ENCODE assay signal across 12 cellular contexts in the genomic region with DNA sequence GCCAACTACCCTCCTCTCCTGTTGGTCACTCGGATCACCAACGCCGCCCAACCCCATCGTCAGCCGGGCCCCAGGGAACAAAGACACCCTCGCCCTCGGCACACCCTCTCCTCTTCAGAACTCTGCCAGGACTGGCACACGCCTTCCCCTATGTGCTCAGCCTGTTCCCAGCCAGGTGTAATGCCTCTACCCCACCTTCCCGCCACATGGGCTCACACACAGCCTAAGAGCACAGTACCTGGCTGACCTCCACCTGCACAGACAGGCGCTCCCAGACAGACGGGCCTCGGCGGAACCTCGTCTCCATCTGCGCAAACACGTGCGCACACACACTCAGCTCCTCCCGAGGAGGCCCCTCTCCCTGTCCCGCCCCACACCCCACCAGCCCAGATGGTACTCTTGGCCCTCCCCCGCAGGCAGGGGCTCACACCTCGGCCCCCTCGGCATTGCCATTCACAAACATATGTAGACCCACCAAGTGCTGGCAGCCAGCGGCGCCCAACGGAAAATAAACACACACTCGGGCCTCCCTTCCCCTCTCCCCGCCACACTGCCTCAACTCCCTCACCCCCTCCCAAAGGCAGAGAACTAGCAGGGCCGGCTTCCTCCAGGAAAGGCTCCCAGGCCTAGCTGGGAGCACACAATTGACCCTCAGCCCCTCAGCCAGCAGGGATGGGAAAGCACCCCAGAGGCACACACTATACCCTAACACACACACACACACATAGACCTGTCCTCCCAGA. TPM values are rescaled to one million over a fixed set of nuclear protein-coding genes. Genes with fewer than 3 reads are reported as not detected.
DNase-seq lines count a peak whose midpoint lies in the region; ATAC-seq and TF ChIP-seq lines count a peak whose summit lies in the region.
"Had no signal": no experiment of that assay in that cellular context is flagged by ENCODE, and none has a peak within 500 bp of the region (broad histone marks: within the 10 kb centered on the region; RNA-seq: fewer than 3 reads in every experiment).

No MANE protein-coding gene starts in this region.

- peak; percentile 85 for ATAC-seq in left lung
- peak; percentile 45 for ATAC-seq in upper lobe of right lung
- ATAC-seq: psoas muscle had no signal

- no peaks in the 10 kb centered on the region for H3K36me3 Mint-ChIP-seq in MCF 10A (ENCODE audit: insufficient read depth, unreplicated experiment)
- H3K36me3 Mint-ChIP-seq in activated T-helper 1 cell treated with anti-CD3 and anti-CD28 coated beads, Interleukin-12 subunit alpha, Interleukin-12 subunit beta, Interleukin-2, Interleukin-4 antibody, amounts not matched to agents 30 ng/mL and 10 ng/mL and 1 ng/mL, durations not matched to agents 14 hours and 24 hours and 36 hours (ENCODE audit: low read depth), result no peaks in the 10 kb centered on the region

- H3K27ac ChIP-seq in breast epithelium (no peak overlapping the region), left lung (no peak overlapping the region), upper lobe of right lung (no peak overlapping the region), coronary artery (no peak overlapping the region)
- H3K27ac ChIP-seq: left ventricle myocardium inferior, psoas muscle, upper lobe of left lung had no signal

- peak overlapping the region; percentile 71 for H3K4me3 Mint-ChIP-seq in MCF 10A (ENCODE audit: unreplicated experiment)
- H3K4me3 Mint-ChIP-seq in activated T-helper 1 cell treated with anti-CD3 and anti-CD28 coated beads, Interleukin-12 subunit alpha, Interleukin-12 subunit beta, Interleukin-2, Interleukin-4 antibody, amounts not matched to agents 30 ng/mL and 10 ng/mL and 1 ng/mL, durations not matched to agents 14 hours and 24 hours and 36 hours, result peak overlapping the region; percentile 35

- H3K27me3 ChIP-seq in breast epithelium, result peaks cover 0 to 71% of the 10 kb centered on the region in 2 donors
- peaks cover 21 to 89% of the 10 kb centered on the region in 2 donors for H3K27me3 ChIP-seq in left lung
- peaks cover 37% of the 10 kb centered on the region for H3K27me3 ChIP-seq in upper lobe of right lung

- H3K9me3 ChIP-seq in breast epithelium (no peaks in the 10 kb centered on the region), left lung (no peaks in the 10 kb centered on the region), upper lobe of right lung (no peaks in the 10 kb centered on the region)
- H3K9me3 ChIP-seq: left ventricle myocardium inferior, psoas muscle, upper lobe of left lung had no signal

- DNase-seq in MCF 10A (ENCODE audit: unreplicated experiment) (no peak), breast epithelium (ENCODE audit: low spot score in 2 of 2) (no peak), left lung (peak; percentile 62 to 81), upper lobe of right lung (no peak), coronary artery (ENCODE audit: low spot score) (no peak), HuH-7 (ENCODE audit: low spot score) (no peak), NCI-H446 (lab: John Stamatoyannopoulos, UW) (no peak)
- no peak for DNase-seq in activated T-helper 1 cell treated with anti-CD3 and anti-CD28 coated beads, Interleukin-12 subunit alpha, Interleukin-12 subunit beta, Interleukin-2, Interleukin-4 antibody, amounts not matched to agents 30 ng/mL and 10 ng/mL and 1 ng/mL, durations not matched to agents 14 hours and 24 hours and 36 hours (ENCODE audit: low spot score)
- DNase-seq: left ventricle myocardium inferior, NCI-H187 treated with DMSO at 0.1 percent for 48 hours, psoas muscle had no signal

- CTCF ChIA-PET in MCF 10A (lab: Yijun Ruan, JAX), result no interaction called here

- no peak overlapping the region for H3K27ac Mint-ChIP-seq in MCF 10A (ENCODE audit: low read depth, unreplicated experiment)
- no peak overlapping the region for H3K27ac Mint-ChIP-seq in activated T-helper 1 cell treated with anti-CD3 and anti-CD28 coated beads, Interleukin-12 subunit alpha, Interleukin-12 subunit beta, Interleukin-2, Interleukin-4 antibody, amounts not matched to agents 30 ng/mL and 10 ng/mL and 1 ng/mL, durations not matched to agents 14 hours and 24 hours and 36 hours

- H3K4me3 ChIP-seq in breast epithelium, result no peak overlapping the region
- no peak overlapping the region for H3K4me3 ChIP-seq in left lung
- H3K4me3 ChIP-seq in upper lobe of right lung, result no peak overlapping the region
- no peak overlapping the region for H3K4me3 ChIP-seq in coronary artery

- H3K9me3 Mint-ChIP-seq in MCF 10A (ENCODE audit: unreplicated experiment), result no peaks in the 10 kb centered on the region
- H3K9me3 Mint-ChIP-seq in activated T-helper 1 cell treated with anti-CD3 and anti-CD28 coated beads, Interleukin-12 subunit alpha, Interleukin-12 subunit beta, Interleukin-2, Interleukin-4 antibody, amounts not matched to agents 30 ng/mL and 10 ng/mL and 1 ng/mL, durations not matched to agents 14 hours and 24 hours and 36 hours, result no peaks in the 10 kb centered on the region

- peaks cover 5 to 8% of the 10 kb centered on the region in 2 donors for H3K4me1 ChIP-seq in breast epithelium
- H3K4me1 ChIP-seq in left lung, result peaks cover 4 to 22% of the 10 kb centered on the region in 2 donors
- H3K4me1 ChIP-seq in upper lobe of right lung, result peaks cover 12% of the 10 kb centered on the region
- H3K4me1 ChIP-seq: psoas muscle had no signal

- H3K36me3 ChIP-seq in breast epithelium (no peaks in the 10 kb centered on the region), left lung (no peaks in the 10 kb centered on the region), upper lobe of right lung (no peaks in the 10 kb centered on the region)
- H3K36me3 ChIP-seq: left ventricle myocardium inferior, upper lobe of left lung had no signal

- H3K4me1 Mint-ChIP-seq in MCF 10A (ENCODE audit: insufficient read depth, unreplicated experiment), result peaks cover 30% of the 10 kb centered on the region
- H3K4me1 Mint-ChIP-seq in activated T-helper 1 cell treated with anti-CD3 and anti-CD28 coated beads, Interleukin-12 subunit alpha, Interleukin-12 subunit beta, Interleukin-2, Interleukin-4 antibody, amounts not matched to agents 30 ng/mL and 10 ng/mL and 1 ng/mL, durations not matched to agents 14 hours and 24 hours and 36 hours (ENCODE audit: low read depth), result peaks cover 31% of the 10 kb centered on the region

- no peak for TF ChIP-seq POLR2A in breast epithelium (IDR thresholded peaks at IDR 0.05)

- no peaks in the 10 kb centered on the region for H3K27me3 Mint-ChIP-seq in MCF 10A (ENCODE audit: insufficient read depth, unreplicated experiment)
- H3K27me3 Mint-ChIP-seq in activated T-helper 1 cell treated with anti-CD3 and anti-CD28 coated beads, Interleukin-12 subunit alpha, Interleukin-12 subunit beta, Interleukin-2, Interleukin-4 antibody, amounts not matched to agents 30 ng/mL and 10 ng/mL and 1 ng/mL, durations not matched to agents 14 hours and 24 hours and 36 hours (ENCODE audit: insufficient read depth), result peaks cover 59% of the 10 kb centered on the region

- intact Hi-C loops in MCF 10A (cut with micrococcal nuclease), result no loop called here
- intact Hi-C loops in breast epithelium (cut with DNase I; ENCODE audit: low total_unique reads), result no loop called here
- intact Hi-C loops in activated T-helper 1 cell treated with anti-CD3 and anti-CD28 coated beads, Interleukin-12 subunit alpha, Interleukin-12 subunit beta, Interleukin-2, Interleukin-4 antibody, amounts not matched to agents 30 ng/mL and 10 ng/mL and 1 ng/mL, durations not matched to agents 14 hours and 24 hours and 36 hours (cut with micrococcal nuclease), result no loop called here
- intact Hi-C loops in left lung (cut with DNase I), result no loop called here
- intact Hi-C loops in upper lobe of right lung (cut with DNase I), result no loop called here

- POLR2A ChIA-PET in MCF 10A (lab: Yijun Ruan, JAX), result interaction anchor here (0.6 kb wide), 1 partner anchor 115 kb away, joined by 3 read pairs; no protein-coding TSS in a partner anchor

- no TSS peak for BruUV-seq in MCF 10A (replicated peaks; lab: Mats Ljungman, UMichigan)

- TF ChIP-seq CTCF in MCF 10A (IDR thresholded peaks at IDR 0.05; ENCODE audit: unreplicated experiment), result no peak
- no peak for TF ChIP-seq CTCF in breast epithelium (IDR thresholded peaks at IDR 0.05)
- no peak for TF ChIP-seq CTCF in left lung (IDR thresholded peaks at IDR 0.05)
- no peak for TF ChIP-seq CTCF in upper lobe of right lung (IDR thresholded peaks at IDR 0.05)
- no peak for TF ChIP-seq CTCF in coronary artery (IDR thresholded peaks at IDR 0.05)

RNA-seq across cellular contexts. Expression of a gene that starts 8.5 kb away (rescaled TPM):
- 4.2 and 5.1 TPM in 2 replicates for total RNA-seq in MCF 10A (2022)
- total RNA-seq in breast epithelium, result not detected
- total RNA-seq in activated T-helper 1 cell treated with anti-CD3 and anti-CD28 coated beads, Interleukin-12 subunit alpha, Interleukin-12 subunit beta, Interleukin-2, Interleukin-4 antibody, amounts not matched to agents 30 ng/mL and 10 ng/mL and 1 ng/mL, durations not matched to agents 14 hours and 24 hours and 36 hours, result 0.05 and 0.08 TPM in 2 replicates
- 1 to 10 TPM; 4.2 to 4.9 TPM for total RNA-seq in left lung
- total RNA-seq in upper lobe of right lung, result 0.72 TPM
- total RNA-seq: left ventricle myocardium inferior, psoas muscle had no signal

Comparison
In these comparisons a context has a peak if more than half of its experiments do, and no peak if none do; other contexts are left out.
1. DNase-seq: peak in left lung (2 of 2); none in MCF 10A (single experiment), breast epithelium (0 of 2), activated T-helper 1 cell treated with anti-CD3 and anti-CD28 coated beads, Interleukin-12 subunit alpha, Interleukin-12 subunit beta, Interleukin-2, Interleukin-4 antibody, amounts not matched to agents 30 ng/mL and 10 ng/mL and 1 ng/mL, durations not matched to agents 14 hours and 24 hours and 36 hours (single experiment), upper lobe of right lung (single experiment), coronary artery (single experiment), HuH-7 (single experiment) and NCI-H446 (0 of 2).